ENCODE assay signal across 12 cellular contexts in the genomic region with DNA sequence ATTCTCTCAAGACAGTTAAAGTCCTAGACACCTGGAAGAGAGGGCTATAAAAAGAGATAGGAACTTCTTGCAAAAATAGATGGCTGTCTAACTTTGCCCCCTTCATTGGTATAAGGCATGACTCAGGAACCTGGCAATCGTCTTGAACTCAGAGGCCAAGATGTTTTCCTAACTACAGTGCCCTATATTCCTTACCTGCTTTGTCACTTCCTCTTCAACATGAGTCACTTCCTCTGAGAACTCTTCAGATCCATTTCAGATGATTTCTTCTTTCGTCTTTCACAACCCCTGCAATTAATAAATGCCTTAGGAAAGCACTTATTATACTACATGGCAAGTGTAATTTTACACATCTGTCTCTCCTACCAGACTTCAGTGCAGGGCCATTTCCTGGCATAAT.
DNase-seq lines count a peak whose midpoint lies in the region; ATAC-seq and TF ChIP-seq lines count a peak whose summit lies in the region.
"Had no signal": no experiment of that assay in that cellular context is flagged by ENCODE, and none has a peak within 500 bp of the region (broad histone marks: within the 10 kb centered on the region; RNA-seq: fewer than 3 reads in every experiment).

No MANE protein-coding gene starts in this region.

- intact Hi-C loops in left ventricle myocardium superior (cut with micrococcal nuclease): no loop called here

- no peaks in the 10 kb centered on the region for H3K27me3 ChIP-seq in lung (ENCODE audit: control insufficient read depth, insufficient read depth)

- H3K36me3 ChIP-seq in lung (ENCODE audit: control insufficient read depth in 2 of 2, insufficient read depth in 2 of 2, low read length in 2 of 2): no peaks in the 10 kb centered on the region

- ATAC-seq in lung (ENCODE audit: insufficient read depth, low FRiP score): peak; percentile 22
- no peak for ATAC-seq in HG03175 (IDR thresholded peaks at IDR 0.05; ENCODE audit: unreplicated experiment)
- ATAC-seq in HG03469 (IDR thresholded peaks at IDR 0.05; ENCODE audit: unreplicated experiment): no peak
- ATAC-seq in left ventricle myocardium superior: no peak
- ATAC-seq: activated naive CD8-positive, alpha-beta T cell treated with anti-CD3 and anti-CD28 coated beads, Interleukin-2, amount 50 U/mL, for 24 hours had no signal

- DNase-seq in ELR (ENCODE audit: low read depth) (peak; percentile 91), MV-4-11 (lab: John Stamatoyannopoulos, UW) (peak; percentile 16), astrocyte of the hippocampus (ENCODE audit: low read depth, low spot score) (peak; percentile 16), lung (ENCODE audit: low spot score) (no peak), NCI-H748 treated with DMSO at 0.1 percent for 48 hours (lab: John Stamatoyannopoulos, UW) (no peak), left ventricle myocardium superior (no peak)
- DNase-seq: activated naive CD8-positive, alpha-beta T cell treated with anti-CD3 and anti-CD28 coated beads, Interleukin-2, amount 50 U/mL, for 24 hours; Caco-2; NCI-H526 treated with DMSO at 0.1 percent for 48 hours; T-helper 2 cell had no signal

- WGBS in lung, 2 donors: 6 to 17% methylated on average over 2 of the region's 2 CpGs

- no peak overlapping the region for H3K27ac ChIP-seq in lung (ENCODE audit: low read depth in 1 of 2, low read length in 1 of 2)

- H3K9me3 ChIP-seq in lung (ENCODE audit: control insufficient read depth in 2 of 2, insufficient read depth in 1 of 2, low read length in 1 of 2): no peaks in the 10 kb centered on the region
- H3K9me3 ChIP-seq: Caco-2 had no signal

- TF ChIP-seq CTCF in lung (IDR thresholded peaks at IDR 0.05; ENCODE audit: control extremely low read depth, extremely low read depth): no peak

- no peaks in the 10 kb centered on the region for H3K4me1 ChIP-seq in lung (ENCODE audit: control insufficient read depth in 2 of 2, insufficient read depth in 2 of 2, low read length in 2 of 2)
- H3K4me1 ChIP-seq: Caco-2 had no signal

- H3K4me3 ChIP-seq in lung: no peak overlapping the region

Comparison
In these comparisons a context has a peak if more than half of its experiments do, and no peak if none do; other contexts are left out.
1. DNase-seq: peak in ELR (single experiment), MV-4-11 (single experiment) and astrocyte of the hippocampus (single experiment); none in lung (single experiment), NCI-H748 treated with DMSO at 0.1 percent for 48 hours (single experiment) and left ventricle myocardium superior (single experiment).